In the genomic region with DNA sequence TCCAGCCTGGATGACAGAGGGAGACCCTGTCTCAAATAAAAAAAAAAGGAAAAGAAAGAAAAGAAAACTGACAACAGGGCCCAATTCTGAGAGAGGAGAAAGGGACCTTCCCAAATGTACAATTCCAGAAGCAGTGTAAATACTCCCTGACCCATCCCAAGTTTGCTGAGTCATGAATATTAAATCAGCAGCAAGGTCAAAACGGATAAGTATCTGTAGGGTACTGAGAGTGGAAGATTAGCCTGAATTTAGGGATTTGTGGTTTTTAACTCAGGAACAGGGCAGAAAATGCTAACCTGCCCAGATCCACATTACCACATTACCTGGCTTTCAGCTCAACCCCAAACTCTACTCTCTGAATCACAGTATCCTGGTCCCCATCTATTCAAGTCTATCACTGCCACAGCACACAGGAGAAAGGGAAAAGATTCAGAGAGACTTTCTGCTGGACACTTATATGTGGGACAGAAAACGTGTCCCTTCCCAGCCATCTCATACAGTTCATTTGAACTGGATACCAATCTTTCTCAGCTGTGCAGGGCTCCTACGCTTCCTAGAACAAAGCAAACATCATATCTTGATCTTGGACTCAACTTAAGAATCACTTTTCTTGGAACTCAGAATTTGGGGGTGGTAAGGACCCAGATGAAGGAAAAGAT, we compare ENCODE assay signal across 2 cellular contexts.
TF ChIP-seq lines count a peak whose summit lies in the region.

No MANE protein-coding gene starts in this region.

TF ChIP-seq in HEK293, 187 proteins besides CTCF, POLR2A, EP300 and RAD21:
- TF ChIP-seq, protein P1, sequence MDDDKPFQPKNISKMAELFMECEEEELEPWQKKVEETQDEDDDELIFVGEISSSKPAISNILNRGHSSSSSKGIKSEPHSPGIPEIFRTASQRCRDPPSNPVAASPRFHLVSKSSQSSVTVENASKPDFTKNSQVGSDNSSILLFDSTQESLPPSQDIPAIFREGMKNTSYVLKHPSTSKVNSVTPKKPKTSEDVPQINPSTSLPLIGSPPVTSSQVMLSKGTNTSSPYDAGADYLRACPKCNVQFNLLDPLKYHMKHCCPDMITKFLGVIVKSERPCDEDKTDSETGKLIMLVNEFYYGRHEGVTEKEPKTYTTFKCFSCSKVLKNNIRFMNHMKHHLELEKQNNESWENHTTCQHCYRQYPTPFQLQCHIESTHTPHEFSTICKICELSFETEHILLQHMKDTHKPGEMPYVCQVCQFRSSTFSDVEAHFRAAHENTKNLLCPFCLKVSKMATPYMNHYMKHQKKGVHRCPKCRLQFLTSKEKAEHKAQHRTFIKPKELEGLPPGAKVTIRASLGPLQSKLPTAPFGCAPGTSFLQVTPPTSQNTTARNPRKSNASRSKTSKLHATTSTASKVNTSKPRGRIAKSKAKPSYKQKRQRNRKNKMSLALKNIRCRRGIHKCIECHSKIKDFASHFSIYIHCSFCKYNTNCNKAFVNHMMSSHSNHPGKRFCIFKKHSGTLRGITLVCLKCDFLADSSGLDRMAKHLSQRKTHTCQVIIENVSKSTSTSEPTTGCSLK (tag by site-specific recombination; IDR thresholded peaks at IDR 0.05), result no peak
- peak; percentile 56; the same call in 1 of the 2 replicates for TF ChIP-seq ZBTB48 (tag by site-specific recombination; IDR thresholded peaks at IDR 0.05)

TF ChIP-seq in K562, 482 proteins besides CTCF, POLR2A, EP300 and RAD21 (continues in another document):
- TF ChIP-seq, protein P2, sequence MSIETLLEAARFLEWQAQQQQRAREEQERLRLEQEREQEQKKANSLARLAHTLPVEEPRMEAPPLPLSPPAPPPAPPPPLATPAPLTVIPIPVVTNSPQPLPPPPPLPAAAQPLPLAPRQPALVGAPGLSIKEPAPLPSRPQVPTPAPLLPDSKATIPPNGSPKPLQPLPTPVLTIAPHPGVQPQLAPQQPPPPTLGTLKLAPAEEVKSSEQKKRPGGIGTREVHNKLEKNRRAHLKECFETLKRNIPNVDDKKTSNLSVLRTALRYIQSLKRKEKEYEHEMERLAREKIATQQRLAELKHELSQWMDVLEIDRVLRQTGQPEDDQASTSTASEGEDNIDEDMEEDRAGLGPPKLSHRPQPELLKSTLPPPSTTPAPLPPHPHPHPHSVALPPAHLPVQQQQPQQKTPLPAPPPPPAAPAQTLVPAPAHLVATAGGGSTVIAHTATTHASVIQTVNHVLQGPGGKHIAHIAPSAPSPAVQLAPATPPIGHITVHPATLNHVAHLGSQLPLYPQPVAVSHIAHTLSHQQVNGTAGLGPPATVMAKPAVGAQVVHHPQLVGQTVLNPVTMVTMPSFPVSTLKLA (conservative IDR thresholded peaks at IDR 0.05), result 0 out of 4 replicates have a peak, but pooled peaks of 1 of the 2 experiments have one; percentile 7
- TF ChIP-seq ZNF23 (CRISPR knock-in tag; IDR thresholded peaks at IDR 0.05), result no peak
- no peak for TF ChIP-seq PTTG1 (tag; IDR thresholded peaks at IDR 0.05; ENCODE audit: low read depth)
- TF ChIP-seq, protein P3, sequence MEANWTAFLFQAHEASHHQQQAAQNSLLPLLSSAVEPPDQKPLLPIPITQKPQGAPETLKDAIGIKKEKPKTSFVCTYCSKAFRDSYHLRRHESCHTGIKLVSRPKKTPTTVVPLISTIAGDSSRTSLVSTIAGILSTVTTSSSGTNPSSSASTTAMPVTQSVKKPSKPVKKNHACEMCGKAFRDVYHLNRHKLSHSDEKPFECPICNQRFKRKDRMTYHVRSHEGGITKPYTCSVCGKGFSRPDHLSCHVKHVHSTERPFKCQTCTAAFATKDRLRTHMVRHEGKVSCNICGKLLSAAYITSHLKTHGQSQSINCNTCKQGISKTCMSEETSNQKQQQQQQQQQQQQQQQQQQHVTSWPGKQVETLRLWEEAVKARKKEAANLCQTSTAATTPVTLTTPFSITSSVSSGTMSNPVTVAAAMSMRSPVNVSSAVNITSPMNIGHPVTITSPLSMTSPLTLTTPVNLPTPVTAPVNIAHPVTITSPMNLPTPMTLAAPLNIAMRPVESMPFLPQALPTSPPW (CRISPR knock-in tag; IDR thresholded peaks at IDR 0.05), result no peak
- TF ChIP-seq BCOR (IDR thresholded peaks at IDR 0.05), result no peak
- peak; percentile 98 for TF ChIP-seq C11orf30 (IDR thresholded peaks at IDR 0.05; ENCODE audit: low read depth)
- TF ChIP-seq HDAC2 (IDR thresholded peaks at IDR 0.05), result peak; percentile 86
- TF ChIP-seq ZNF77 (CRISPR knock-in tag; IDR thresholded peaks at IDR 0.05), result no peak
- no peak for TF ChIP-seq RAD51 (IDR thresholded peaks at IDR 0.05; ENCODE audit: borderline replicate concordance, low read depth)
- TF ChIP-seq, protein P4, sequence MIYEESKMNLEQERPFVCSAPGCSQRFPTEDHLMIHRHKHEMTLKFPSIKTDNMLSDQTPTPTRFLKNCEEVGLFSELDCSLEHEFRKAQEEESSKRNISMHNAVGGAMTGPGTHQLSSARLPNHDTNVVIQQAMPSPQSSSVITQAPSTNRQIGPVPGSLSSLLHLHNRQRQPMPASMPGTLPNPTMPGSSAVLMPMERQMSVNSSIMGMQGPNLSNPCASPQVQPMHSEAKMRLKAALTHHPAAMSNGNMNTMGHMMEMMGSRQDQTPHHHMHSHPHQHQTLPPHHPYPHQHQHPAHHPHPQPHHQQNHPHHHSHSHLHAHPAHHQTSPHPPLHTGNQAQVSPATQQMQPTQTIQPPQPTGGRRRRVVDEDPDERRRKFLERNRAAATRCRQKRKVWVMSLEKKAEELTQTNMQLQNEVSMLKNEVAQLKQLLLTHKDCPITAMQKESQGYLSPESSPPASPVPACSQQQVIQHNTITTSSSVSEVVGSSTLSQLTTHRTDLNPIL (CRISPR knock-in tag; IDR thresholded peaks at IDR 0.05), result no peak
- TF ChIP-seq PYGO2 (tag; IDR thresholded peaks at IDR 0.05), result no peak
- peak; percentile 67 for TF ChIP-seq SOX6 (IDR thresholded peaks at IDR 0.05)
- no peak for TF ChIP-seq NEUROD1 (IDR thresholded peaks at IDR 0.05; ENCODE audit: borderline replicate concordance, low read depth, low read length, partially characterized antibody)
- no peak for TF ChIP-seq MYC (IDR thresholded peaks at IDR 0.05; ENCODE audit: low read depth, low read length)
- TF ChIP-seq MYC (CRISPR knock-in tag; IDR thresholded peaks at IDR 0.05; ENCODE audit: borderline replicate concordance, low read depth), result no peak
- TF ChIP-seq ZNF436 (CRISPR knock-in tag; IDR thresholded peaks at IDR 0.05), result no peak
- TF ChIP-seq DPF2 (IDR thresholded peaks at IDR 0.05), result 0 out of 2 replicates have a peak, but pooled peaks have one; percentile 46
- peak; percentile 19; the same call in 1 of the 2 replicates for TF ChIP-seq SMARCA4 (IDR thresholded peaks at IDR 0.05)
- TF ChIP-seq SAFB2 (IDR thresholded peaks at IDR 0.05; ENCODE audit: borderline replicate concordance, low read depth, low read length, severe bottlenecking), result no peak
- TF ChIP-seq KDM5B (IDR thresholded peaks at IDR 0.05; ENCODE audit: insufficient replicate concordance, low read depth, low read length), result no peak
- TF ChIP-seq, protein P5, sequence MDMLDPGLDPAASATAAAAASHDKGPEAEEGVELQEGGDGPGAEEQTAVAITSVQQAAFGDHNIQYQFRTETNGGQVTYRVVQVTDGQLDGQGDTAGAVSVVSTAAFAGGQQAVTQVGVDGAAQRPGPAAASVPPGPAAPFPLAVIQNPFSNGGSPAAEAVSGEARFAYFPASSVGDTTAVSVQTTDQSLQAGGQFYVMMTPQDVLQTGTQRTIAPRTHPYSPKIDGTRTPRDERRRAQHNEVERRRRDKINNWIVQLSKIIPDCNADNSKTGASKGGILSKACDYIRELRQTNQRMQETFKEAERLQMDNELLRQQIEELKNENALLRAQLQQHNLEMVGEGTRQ (CRISPR knock-in tag; IDR thresholded peaks at IDR 0.05), result no peak
- TF ChIP-seq, protein P6, sequence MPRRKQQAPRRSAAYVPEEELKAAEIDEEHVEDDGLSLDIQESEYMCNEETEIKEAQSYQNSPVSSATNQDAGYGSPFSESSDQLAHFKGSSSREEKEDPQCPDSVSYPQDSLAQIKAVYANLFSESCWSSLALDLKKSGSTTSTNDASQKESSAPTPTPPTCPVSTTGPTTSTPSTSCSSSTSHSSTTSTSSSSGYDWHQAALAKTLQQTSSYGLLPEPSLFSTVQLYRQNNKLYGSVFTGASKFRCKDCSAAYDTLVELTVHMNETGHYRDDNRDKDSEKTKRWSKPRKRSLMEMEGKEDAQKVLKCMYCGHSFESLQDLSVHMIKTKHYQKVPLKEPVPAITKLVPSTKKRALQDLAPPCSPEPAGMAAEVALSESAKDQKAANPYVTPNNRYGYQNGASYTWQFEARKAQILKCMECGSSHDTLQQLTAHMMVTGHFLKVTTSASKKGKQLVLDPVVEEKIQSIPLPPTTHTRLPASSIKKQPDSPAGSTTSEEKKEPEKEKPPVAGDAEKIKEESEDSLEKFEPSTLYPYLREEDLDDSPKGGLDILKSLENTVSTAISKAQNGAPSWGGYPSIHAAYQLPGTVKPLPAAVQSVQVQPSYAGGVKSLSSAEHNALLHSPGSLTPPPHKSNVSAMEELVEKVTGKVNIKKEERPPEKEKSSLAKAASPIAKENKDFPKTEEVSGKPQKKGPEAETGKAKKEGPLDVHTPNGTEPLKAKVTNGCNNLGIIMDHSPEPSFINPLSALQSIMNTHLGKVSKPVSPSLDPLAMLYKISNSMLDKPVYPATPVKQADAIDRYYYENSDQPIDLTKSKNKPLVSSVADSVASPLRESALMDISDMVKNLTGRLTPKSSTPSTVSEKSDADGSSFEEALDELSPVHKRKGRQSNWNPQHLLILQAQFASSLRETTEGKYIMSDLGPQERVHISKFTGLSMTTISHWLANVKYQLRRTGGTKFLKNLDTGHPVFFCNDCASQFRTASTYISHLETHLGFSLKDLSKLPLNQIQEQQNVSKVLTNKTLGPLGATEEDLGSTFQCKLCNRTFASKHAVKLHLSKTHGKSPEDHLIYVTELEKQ (CRISPR knock-in tag; IDR thresholded peaks at IDR 0.05), result no peak
- no peak for TF ChIP-seq CBX1 (IDR thresholded peaks at IDR 0.05; ENCODE audit: low read depth)
- TF ChIP-seq SNRNP70 (optimal IDR thresholded peaks at IDR 0.05; ENCODE audit: low read depth, low read length), result no peak
- TF ChIP-seq ESRRA (IDR thresholded peaks at IDR 0.05; ENCODE audit: borderline replicate concordance, low read depth), result peak; percentile 81; the same call in 1 of the 2 replicates
- TF ChIP-seq FOXJ2 (tag; IDR thresholded peaks at IDR 0.05), result no peak
- TF ChIP-seq MAFG (tag; conservative IDR thresholded peaks at IDR 0.05), result peak; percentile 99
- peak; percentile 72; the same call in 1 of the 2 replicates for TF ChIP-seq NFE2L1 (tag; IDR thresholded peaks at IDR 0.05; ENCODE audit: borderline replicate concordance, low read depth)
- TF ChIP-seq ZNF143 (CRISPR knock-in tag; IDR thresholded peaks at IDR 0.05), result no peak
- TF ChIP-seq, protein P7, sequence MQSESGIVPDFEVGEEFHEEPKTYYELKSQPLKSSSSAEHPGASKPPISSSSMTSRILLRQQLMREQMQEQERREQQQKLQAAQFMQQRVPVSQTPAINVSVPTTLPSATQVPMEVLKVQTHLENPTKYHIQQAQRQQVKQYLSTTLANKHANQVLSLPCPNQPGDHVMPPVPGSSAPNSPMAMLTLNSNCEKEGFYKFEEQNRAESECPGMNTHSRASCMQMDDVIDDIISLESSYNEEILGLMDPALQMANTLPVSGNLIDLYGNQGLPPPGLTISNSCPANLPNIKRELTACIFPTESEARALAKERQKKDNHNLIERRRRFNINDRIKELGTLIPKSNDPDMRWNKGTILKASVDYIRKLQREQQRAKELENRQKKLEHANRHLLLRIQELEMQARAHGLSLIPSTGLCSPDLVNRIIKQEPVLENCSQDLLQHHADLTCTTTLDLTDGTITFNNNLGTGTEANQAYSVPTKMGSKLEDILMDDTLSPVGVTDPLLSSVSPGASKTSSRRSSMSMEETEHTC (IDR thresholded peaks at IDR 0.05), result no peak
- TF ChIP-seq KDM2B (CRISPR knock-in tag; IDR thresholded peaks at IDR 0.05), result no peak
- TF ChIP-seq ZBTB8A (IDR thresholded peaks at IDR 0.05; ENCODE audit: partially characterized antibody), result no peak
- no peak for TF ChIP-seq RFX1 (IDR thresholded peaks at IDR 0.05)
- peak; percentile 95 for TF ChIP-seq KDM1A (IDR thresholded peaks at IDR 0.05)
- TF ChIP-seq BACH1 (tag; IDR thresholded peaks at IDR 0.05), result peak; percentile 87
- TF ChIP-seq SAP30 (IDR thresholded peaks at IDR 0.05; ENCODE audit: borderline replicate concordance, insufficient read depth, low read depth, low read length, poor library complexity, severe bottlenecking), result no peak
- TF ChIP-seq, protein P8, sequence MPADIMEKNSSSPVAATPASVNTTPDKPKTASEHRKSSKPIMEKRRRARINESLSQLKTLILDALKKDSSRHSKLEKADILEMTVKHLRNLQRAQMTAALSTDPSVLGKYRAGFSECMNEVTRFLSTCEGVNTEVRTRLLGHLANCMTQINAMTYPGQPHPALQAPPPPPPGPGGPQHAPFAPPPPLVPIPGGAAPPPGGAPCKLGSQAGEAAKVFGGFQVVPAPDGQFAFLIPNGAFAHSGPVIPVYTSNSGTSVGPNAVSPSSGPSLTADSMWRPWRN (IDR thresholded peaks at IDR 0.05; ENCODE audit: low read depth), result 0 out of 2 replicates have a peak, but pooled peaks have one; percentile 20
- TF ChIP-seq, protein P9, sequence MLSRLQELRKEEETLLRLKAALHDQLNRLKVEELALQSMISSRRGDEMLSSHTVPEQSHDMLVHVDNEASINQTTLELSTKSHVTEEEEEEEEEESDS (CRISPR knock-in tag; IDR thresholded peaks at IDR 0.05), result no peak
- 0 out of 2 replicates have a peak, but pooled peaks have one; percentile 25 for TF ChIP-seq CTBP1 (IDR thresholded peaks at IDR 0.05; ENCODE audit: borderline replicate concordance)
- TF ChIP-seq ZNF316 (IDR thresholded peaks at IDR 0.05), result peak; percentile 99
- peak; percentile 96 for TF ChIP-seq MAFF (IDR thresholded peaks at IDR 0.05; ENCODE audit: low read length)
- TF ChIP-seq, protein P10, sequence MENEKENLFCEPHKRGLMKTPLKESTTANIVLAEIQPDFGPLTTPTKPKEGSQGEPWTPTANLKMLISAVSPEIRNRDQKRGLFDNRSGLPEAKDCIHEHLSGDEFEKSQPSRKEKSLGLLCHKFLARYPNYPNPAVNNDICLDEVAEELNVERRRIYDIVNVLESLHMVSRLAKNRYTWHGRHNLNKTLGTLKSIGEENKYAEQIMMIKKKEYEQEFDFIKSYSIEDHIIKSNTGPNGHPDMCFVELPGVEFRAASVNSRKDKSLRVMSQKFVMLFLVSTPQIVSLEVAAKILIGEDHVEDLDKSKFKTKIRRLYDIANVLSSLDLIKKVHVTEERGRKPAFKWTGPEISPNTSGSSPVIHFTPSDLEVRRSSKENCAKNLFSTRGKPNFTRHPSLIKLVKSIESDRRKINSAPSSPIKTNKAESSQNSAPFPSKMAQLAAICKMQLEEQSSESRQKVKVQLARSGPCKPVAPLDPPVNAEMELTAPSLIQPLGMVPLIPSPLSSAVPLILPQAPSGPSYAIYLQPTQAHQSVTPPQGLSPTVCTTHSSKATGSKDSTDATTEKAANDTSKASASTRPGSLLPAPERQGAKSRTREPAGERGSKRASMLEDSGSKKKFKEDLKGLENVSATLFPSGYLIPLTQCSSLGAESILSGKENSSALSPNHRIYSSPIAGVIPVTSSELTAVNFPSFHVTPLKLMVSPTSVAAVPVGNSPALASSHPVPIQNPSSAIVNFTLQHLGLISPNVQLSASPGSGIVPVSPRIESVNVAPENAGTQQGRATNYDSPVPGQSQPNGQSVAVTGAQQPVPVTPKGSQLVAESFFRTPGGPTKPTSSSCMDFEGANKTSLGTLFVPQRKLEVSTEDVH (IDR thresholded peaks at IDR 0.05; ENCODE audit: low read depth, partially characterized antibody), result no peak
- no peak for TF ChIP-seq NR2C2 (CRISPR knock-in tag; IDR thresholded peaks at IDR 0.05)
- TF ChIP-seq NR2C2 (tag; IDR thresholded peaks at IDR 0.05), result peak; percentile 61
